In the genomic region with DNA sequence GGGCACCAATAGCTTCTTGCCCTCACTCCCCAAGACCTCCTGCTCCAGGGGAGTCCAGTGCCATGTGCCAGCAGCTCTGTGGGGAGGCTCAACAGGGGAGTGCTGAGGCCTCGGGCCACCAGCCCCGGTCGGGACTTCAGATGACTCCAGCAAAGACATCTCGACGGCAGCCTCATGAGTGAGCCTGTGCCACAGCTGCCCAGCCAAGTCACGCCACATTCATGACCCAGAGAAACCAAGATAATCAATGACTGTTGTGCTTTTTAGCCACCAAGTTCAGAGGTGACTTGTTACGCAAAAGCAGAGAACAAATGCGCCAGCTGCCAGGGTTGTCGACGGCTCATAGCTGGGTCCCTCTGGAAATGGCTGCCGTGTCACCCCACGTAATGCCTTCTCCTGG, we compare ENCODE assay signal across 34 cellular contexts.
"Had no signal": no experiment of that assay in that cellular context is flagged by ENCODE, and none has a peak within 500 bp of the region (broad histone marks: within the 10 kb centered on the region; RNA-seq: fewer than 3 reads in every experiment).

No MANE protein-coding gene starts in this region.

- H3K4me3 Mint-ChIP-seq: activated B cell treated with CpG ODN at 0.5 μM for 24 hours; activated CD4-positive, alpha-beta memory T cell treated with anti-CD3 and anti-CD28 coated beads, Interleukin-2, amount 10 ng/mL, durations not matched to agents 7 days and 5 days; activated CD4-positive, alpha-beta T cell treated with anti-CD3 and anti-CD28 coated beads, Interleukin-2, amount 10 ng/mL, durations not matched to agents 24 days and 14 days; activated CD8-positive, alpha-beta memory T cell treated with anti-CD3 and anti-CD28 coated beads, Interleukin-2, amount 10 ng/mL, durations not matched to agents 7 days and 5 days; activated CD8-positive, alpha-beta T cell treated with anti-CD3 and anti-CD28 coated beads, Interleukin-2, amount 10 ng/mL, durations not matched to agents 7 days and 5 days; activated naive CD4-positive, alpha-beta T cell treated with anti-CD3 and anti-CD28 coated beads, Interleukin-2, amount 10 ng/mL, durations not matched to agents 7 days and 5 days; activated naive CD4-positive, alpha-beta T cell treated with anti-CD3 and anti-CD28 coated beads, Interleukin-2, amount 50 U/mL, for 24 hours; activated naive CD8-positive, alpha-beta T cell; activated naive CD8-positive, alpha-beta T cell treated with anti-CD3 and anti-CD28 coated beads, Interleukin-2, amount 10 ng/mL, durations not matched to agents 7 days and 5 days; activated naive CD8-positive, alpha-beta T cell treated with anti-CD3 and anti-CD28 coated beads, Interleukin-2, amount 50 U/mL, for 24 hours; activated T-cell treated with anti-CD3 and anti-CD28 coated beads, Interleukin-2, amount 50 U/mL, for 24 hours; brain; T-helper 1 cell treated with Interleukin-12 subunit alpha and Interleukin-12 subunit beta and Interleukin-4 antibody, amounts not matched to agents 30 μg/mL and 1 μg/mL, for 36 hours; T-helper 2 cell treated with Interferon-gamma antibody and Interleukin-4, amounts not matched to agents 5 μg/mL and 100 μg/mL, for 36 hours had no signal

- H3K27me3 Mint-ChIP-seq: activated naive CD4-positive, alpha-beta T cell treated with anti-CD3 and anti-CD28 coated beads, Interleukin-2, amount 50 U/mL, for 24 hours; activated naive CD8-positive, alpha-beta T cell; activated naive CD8-positive, alpha-beta T cell treated with anti-CD3 and anti-CD28 coated beads, Interleukin-2, amount 50 U/mL, for 24 hours had no signal

- H3K27me3 ChIP-seq: ascending aorta had no signal

- H3K9me3 ChIP-seq: ascending aorta had no signal

- H3K4me1 Mint-ChIP-seq: activated CD4-positive, alpha-beta T cell treated with anti-CD3 and anti-CD28 coated beads, Interleukin-2, amount 10 ng/mL, durations not matched to agents 24 days and 14 days; activated naive CD4-positive, alpha-beta T cell treated with anti-CD3 and anti-CD28 coated beads, Interleukin-2, amount 50 U/mL, for 24 hours had no signal

- H3K9me3 Mint-ChIP-seq: activated B cell treated with CpG ODN at 0.5 μM for 24 hours; activated CD4-positive, alpha-beta memory T cell treated with anti-CD3 and anti-CD28 coated beads, Interleukin-2, amount 10 ng/mL, durations not matched to agents 7 days and 5 days; activated CD4-positive, alpha-beta T cell treated with anti-CD3 and anti-CD28 coated beads, Interleukin-2, amount 10 ng/mL, durations not matched to agents 24 days and 14 days; activated naive CD4-positive, alpha-beta T cell treated with anti-CD3 and anti-CD28 coated beads, Interleukin-2, amount 10 ng/mL, durations not matched to agents 7 days and 5 days; activated naive CD4-positive, alpha-beta T cell treated with anti-CD3 and anti-CD28 coated beads, Interleukin-2, amount 50 U/mL, for 24 hours; activated naive CD8-positive, alpha-beta T cell treated with anti-CD3 and anti-CD28 coated beads, Interleukin-2, amount 10 ng/mL, durations not matched to agents 7 days and 5 days; activated naive CD8-positive, alpha-beta T cell treated with anti-CD3 and anti-CD28 coated beads, Interleukin-2, amount 50 U/mL, for 24 hours; activated T-cell treated with anti-CD3 and anti-CD28 coated beads, Interleukin-2, amount 50 U/mL, for 24 hours; activated T-helper 2 cell treated with anti-CD3 and anti-CD28 coated beads, Interferon-gamma antibody, Interleukin-2, Interleukin-4, amounts not matched to agents 10 μg/mL and 5 μg/mL and 100 μg/mL, durations not matched to agents 14 hours and 24 hours and 36 hours; T-helper 1 cell treated with Interleukin-12 subunit alpha and Interleukin-12 subunit beta and Interleukin-4 antibody, amounts not matched to agents 30 μg/mL and 1 μg/mL, for 36 hours; T-helper 2 cell treated with Interferon-gamma antibody and Interleukin-4, amounts not matched to agents 5 μg/mL and 100 μg/mL, for 36 hours had no signal

- ATAC-seq: activated CD8-positive, alpha-beta memory T cell treated with anti-CD3 and anti-CD28 coated beads, Interleukin-2, amount 10 ng/mL, durations not matched to agents 7 days and 5 days; activated CD8-positive, alpha-beta T cell treated with anti-CD3 and anti-CD28 coated beads, Interleukin-2, amount 10 ng/mL, durations not matched to agents 7 days and 5 days; activated naive CD8-positive, alpha-beta T cell treated with anti-CD3 and anti-CD28 coated beads, Interleukin-2, amount 50 U/mL, for 24 hours had no signal

- H3K36me3 ChIP-seq: ascending aorta had no signal

- H3K4me3 ChIP-seq: ascending aorta had no signal

- H3K4me1 ChIP-seq: ascending aorta had no signal

- DNase-seq: activated B cell treated with CpG ODN at 0.5 μM for 24 hours; activated CD4-positive, alpha-beta memory T cell treated with anti-CD3 and anti-CD28 coated beads, Interleukin-2, amount 10 ng/mL, durations not matched to agents 7 days and 5 days; activated CD4-positive, alpha-beta T cell treated with anti-CD3 and anti-CD28 coated beads for 4 hours; activated CD4-positive, alpha-beta T cell treated with anti-CD3 and anti-CD28 coated beads, Interleukin-2, amount 10 ng/mL, durations not matched to agents 24 days and 14 days; activated CD4-positive, alpha-beta T cell treated with anti-CD3 and anti-CD28 coated beads, Interleukin-2, amount 50 U/mL, for 1 hour; activated CD4-positive, alpha-beta T cell treated with anti-CD3 and anti-CD28 coated beads, Interleukin-2, amount 50 U/mL, for 48 hours; activated CD4-positive, CD25-positive, alpha-beta regulatory T cell treated with anti-CD3 and anti-CD28 coated beads, Interleukin-2, amount 50 U/mL, for 72 hours; activated CD8-positive, alpha-beta memory T cell treated with anti-CD3 and anti-CD28 coated beads for 24 hours; activated CD8-positive, alpha-beta memory T cell treated with anti-CD3 and anti-CD28 coated beads, Interleukin-2, amount 10 ng/mL, durations not matched to agents 7 days and 5 days; activated CD8-positive, alpha-beta memory T cell treated with anti-CD3 and anti-CD28 coated beads, Interleukin-2, amount 50 U/mL, for 48 hours; activated CD8-positive, alpha-beta T cell treated with anti-CD3 and anti-CD28 coated beads, Interleukin-2, amount 10 ng/mL, durations not matched to agents 7 days and 5 days; activated effector memory CD4-positive, alpha-beta T cell treated with Interleukin-2 at 50 U/mL for 16 hours; activated gamma-delta T cell; activated naive CD4-positive, alpha-beta T cell treated with anti-CD3 and anti-CD28 coated beads, Interleukin-2, amount 10 ng/mL, durations not matched to agents 7 days and 5 days; activated naive CD4-positive, alpha-beta T cell treated with Interleukin-2 at 50 U/mL for 16 hours; activated naive CD8-positive, alpha-beta T cell treated with anti-CD3 and anti-CD28 coated beads, Interleukin-2, amount 10 ng/mL, durations not matched to agents 7 days and 5 days; activated naive CD8-positive, alpha-beta T cell treated with anti-CD3 and anti-CD28 coated beads, Interleukin-2, amount 50 U/mL, for 24 hours; activated T-cell treated with anti-CD3 and anti-CD28 coated beads, Interleukin-2, amount 50 U/mL, for 24 hours; activated T-cell treated with anti-CD3 and anti-CD28 coated beads, Interleukin-2, amount 50 U/mL, for 48 hours; amygdala; anterior cingulate cortex; central memory CD4-positive, alpha-beta T cell; T-helper 1 cell; T-helper 2 cell; T-helper 9 cell had no signal

- FAIRE-seq: TTC549 had no signal

- H3K27ac Mint-ChIP-seq: activated B cell treated with CpG ODN at 0.5 μM for 24 hours; activated CD4-positive, alpha-beta memory T cell treated with anti-CD3 and anti-CD28 coated beads, Interleukin-2, amount 10 ng/mL, durations not matched to agents 7 days and 5 days; activated CD4-positive, alpha-beta T cell treated with anti-CD3 and anti-CD28 coated beads, Interleukin-2, amount 10 ng/mL, durations not matched to agents 24 days and 14 days; activated CD8-positive, alpha-beta memory T cell treated with anti-CD3 and anti-CD28 coated beads, Interleukin-2, amount 10 ng/mL, durations not matched to agents 7 days and 5 days; activated CD8-positive, alpha-beta T cell treated with anti-CD3 and anti-CD28 coated beads, Interleukin-2, amount 10 ng/mL, durations not matched to agents 7 days and 5 days; activated naive CD4-positive, alpha-beta T cell treated with anti-CD3 and anti-CD28 coated beads, Interleukin-2, amount 10 ng/mL, durations not matched to agents 7 days and 5 days; activated naive CD4-positive, alpha-beta T cell treated with anti-CD3 and anti-CD28 coated beads, Interleukin-2, amount 50 U/mL, for 24 hours; activated naive CD8-positive, alpha-beta T cell; activated naive CD8-positive, alpha-beta T cell treated with anti-CD3 and anti-CD28 coated beads, Interleukin-2, amount 10 ng/mL, durations not matched to agents 7 days and 5 days; activated naive CD8-positive, alpha-beta T cell treated with anti-CD3 and anti-CD28 coated beads, Interleukin-2, amount 50 U/mL, for 24 hours; activated T-cell treated with anti-CD3 and anti-CD28 coated beads, Interleukin-2, amount 50 U/mL, for 24 hours; activated T-helper 2 cell treated with anti-CD3 and anti-CD28 coated beads, Interferon-gamma antibody, Interleukin-2, Interleukin-4, amounts not matched to agents 10 μg/mL and 5 μg/mL and 100 μg/mL, durations not matched to agents 14 hours and 24 hours and 36 hours; brain; T-helper 1 cell treated with Interleukin-12 subunit alpha and Interleukin-12 subunit beta and Interleukin-4 antibody, amounts not matched to agents 30 μg/mL and 1 μg/mL, for 36 hours; T-helper 2 cell treated with Interferon-gamma antibody and Interleukin-4, amounts not matched to agents 5 μg/mL and 100 μg/mL, for 36 hours had no signal

- H3K27ac ChIP-seq: ascending aorta, VCaP had no signal
